Comparison of ENCODE assay signal across 7 cellular contexts in the genomic region with DNA sequence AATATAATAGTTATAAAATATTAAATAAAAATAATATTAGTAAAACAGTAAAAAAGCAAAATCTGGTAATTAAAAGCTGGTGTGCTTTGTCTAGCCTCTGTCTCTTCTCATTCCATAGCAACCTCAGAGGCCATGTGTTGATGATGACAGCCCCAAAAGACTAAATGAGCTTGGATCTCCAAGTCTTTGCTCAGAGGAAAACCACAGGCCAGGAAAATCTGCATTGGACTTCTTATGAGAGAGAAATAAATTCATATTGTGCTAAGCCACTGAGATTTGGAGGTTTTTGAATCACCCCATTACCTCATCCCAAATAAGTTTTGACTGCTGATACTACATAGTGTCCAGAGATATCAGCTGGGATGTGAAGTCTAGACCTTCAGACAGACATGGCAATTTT.
"Had no signal": no experiment of that assay in that cellular context is flagged by ENCODE, and none has a peak within 500 bp of the region (broad histone marks: within the 10 kb centered on the region; RNA-seq: fewer than 3 reads in every experiment).

No MANE protein-coding gene starts in this region.

- DNase-seq: IMR-90, KBM-7, KG1 had no signal

- H3K4me3 ChIP-seq: K562 had no signal

- ATAC-seq: HepG2, K562 had no signal

- H3K27ac ChIP-seq: HL-60 had no signal

- FAIRE-seq: HepG2, HTR-8/SVneo, K562 had no signal
